ENCODE assay signal across 13 cellular contexts in genomic region chr6:24933266-24933665, GRCh38. TPM values are rescaled to one million over a fixed set of nuclear protein-coding genes. Genes with fewer than 3 reads are reported as not detected.
DNase-seq lines count a peak whose midpoint lies in the region; ATAC-seq and TF ChIP-seq lines count a peak whose summit lies in the region.
"Had no signal": no experiment of that assay in that cellular context is flagged by ENCODE, and none has a peak within 500 bp of the region (broad histone marks: within the 10 kb centered on the region; RNA-seq: fewer than 3 reads in every experiment).

No MANE protein-coding gene starts in this region.

- no peaks in the 10 kb centered on the region for H3K9me3 ChIP-seq in CD4-positive, CD25-positive, alpha-beta regulatory T cell (ENCODE audit: control insufficient read depth in 2 of 2, low read length in 2 of 2)
- H3K9me3 ChIP-seq in lower lobe of right lung, result no peaks in the 10 kb centered on the region
- H3K9me3 ChIP-seq: BE2C had no signal

- H3K4me1 Mint-ChIP-seq in CD4-positive, CD25-positive, alpha-beta regulatory T cell, result peaks cover 21 to 61% (median 44%) of the 10 kb centered on the region in 4 donors
- H3K4me1 Mint-ChIP-seq in T-cell, result peaks cover 57 to 73% (median 63%) of the 10 kb centered on the region in 3 donors

- H3K27ac ChIP-seq in CD4-positive, CD25-positive, alpha-beta regulatory T cell (ENCODE audit: insufficient read depth, low read length, poor library complexity, severe bottlenecking), result peak overlapping the region; percentile 85
- no peak overlapping the region for H3K27ac ChIP-seq in lower lobe of right lung

- H3K36me3 ChIP-seq in CD4-positive, CD25-positive, alpha-beta regulatory T cell (ENCODE audit: control insufficient read depth, insufficient read depth, low read length), result peaks cover 34% of the 10 kb centered on the region
- H3K36me3 ChIP-seq in lower lobe of right lung, result no peaks in the 10 kb centered on the region
- H3K36me3 ChIP-seq: BE2C had no signal

- POLR2A ChIA-PET in T-cell (lab: Charles Lee), result interaction anchor here (0.5 to 4.3 kb wide), 13 partner anchors 11 to 356 kb away, joined by 3 to 22 read pairs (median 3); no protein-coding TSS in a partner anchor

- peak overlapping the region; percentile 97 to 100 (median 100) for H3K4me3 Mint-ChIP-seq in CD4-positive, CD25-positive, alpha-beta regulatory T cell
- peak overlapping the region; percentile 93 to 98 (median 96) for H3K4me3 Mint-ChIP-seq in T-cell

- TF ChIP-seq CTCF in lower lobe of right lung (IDR thresholded peaks at IDR 0.05), result no peak

- CTCF ChIA-PET in T-cell (lab: Charles Lee), result interaction anchor here (0.6 to 7.8 kb wide), 41 partner anchors 7 to 202 kb away, joined by 3 to 160 read pairs (median 5); partner anchors contain the start of gene GMNN (in 1 of the 2)

- H3K27me3 Mint-ChIP-seq in CD4-positive, CD25-positive, alpha-beta regulatory T cell, result no peaks in the 10 kb centered on the region
- H3K27me3 Mint-ChIP-seq in T-cell, result no peaks in the 10 kb centered on the region

- ATAC-seq in CD4-positive, CD25-positive, alpha-beta regulatory T cell (ENCODE audit: low read depth in 2 of 2), result no peak
- peak; percentile 4 for ATAC-seq in GM19452 (IDR thresholded peaks at IDR 0.05; ENCODE audit: unreplicated experiment)
- ATAC-seq in T-cell (replicated peaks in 1 of 4), result no peak
- no peak for ATAC-seq in lower lobe of right lung
- no peak for ATAC-seq in activated CD4-positive, CD25-positive, alpha-beta regulatory T cell treated with anti-CD3 and anti-CD28 coated beads, Interleukin-2, amount 50 U/mL, for 24 hours
- ATAC-seq in HG02938 (IDR thresholded peaks at IDR 0.05; ENCODE audit: unreplicated experiment), result no peak
- ATAC-seq in left cardiac atrium, result no peak

- H3K27me3 ChIP-seq in CD4-positive, CD25-positive, alpha-beta regulatory T cell (ENCODE audit: control insufficient read depth, insufficient read depth, low read length), result no peaks in the 10 kb centered on the region
- no peaks in the 10 kb centered on the region for H3K27me3 ChIP-seq in lower lobe of right lung (ENCODE audit: low read depth)
- H3K27me3 ChIP-seq: BE2C had no signal

- peak overlapping the region; percentile 88 to 98 (median 95) for H3K27ac Mint-ChIP-seq in CD4-positive, CD25-positive, alpha-beta regulatory T cell
- peak overlapping the region; percentile 97 to 100 for H3K27ac Mint-ChIP-seq in T-cell

- no peak for DNase-seq in CD4-positive, CD25-positive, alpha-beta regulatory T cell
- no peak for DNase-seq in T-cell
- no peak for DNase-seq in lower lobe of right lung
- no peak for DNase-seq in hippocampal formation (lab: John Stamatoyannopoulos, UW)
- no peak for DNase-seq in left cardiac atrium
- DNase-seq: GF-D8; GOT3; NCI-H2029; stimulated activated CD4-positive, alpha-beta T cell treated with anti-CD3 and anti-CD28 coated beads, Interleukin-15, amount 100 ng/mL, for 24 hours had no signal

- intact Hi-C loops in lower lobe of right lung (cut with DNase I) (no loop called here), left cardiac atrium (cut with DNase I) (no loop called here)

- peaks cover 72% of the 10 kb centered on the region for H3K4me1 ChIP-seq in CD4-positive, CD25-positive, alpha-beta regulatory T cell (ENCODE audit: control insufficient read depth, insufficient read depth, low read length, poor library complexity, severe bottlenecking)
- peaks cover 38% of the 10 kb centered on the region for H3K4me1 ChIP-seq in lower lobe of right lung

- peak overlapping the region; percentile 99 for H3K4me3 ChIP-seq in CD4-positive, CD25-positive, alpha-beta regulatory T cell (ENCODE audit: low read depth, low read length)
- H3K4me3 ChIP-seq in lower lobe of right lung, result peak overlapping the region; percentile 36

- peaks cover 61% of the 10 kb centered on the region for H3K36me3 Mint-ChIP-seq in CD4-positive, CD25-positive, alpha-beta regulatory T cell
- peaks cover 70% of the 10 kb centered on the region for H3K36me3 Mint-ChIP-seq in T-cell

- H3K9me3 Mint-ChIP-seq in CD4-positive, CD25-positive, alpha-beta regulatory T cell, result peaks cover 0 to 4% (median 0%) of the 10 kb centered on the region in 7 donors
- H3K9me3 Mint-ChIP-seq in T-cell, result no peaks in the 10 kb centered on the region

RNA-seq across cellular contexts. Expression of gene RIPOR2, which starts 2.5 kb away (rescaled TPM):
- 364 TPM for total RNA-seq in CD4-positive, CD25-positive, alpha-beta regulatory T cell
- polyA plus RNA-seq in CD4-positive, CD25-positive, alpha-beta regulatory T cell, result 100 to 1,000 TPM; 320 to 435 (median 407) TPM
- 100 to 1,000 TPM; 381 to 480 (median 441) TPM for total RNA-seq in T-cell
- total RNA-seq in lower lobe of right lung, result 38.0 TPM
- 1 to 10 TPM; 4.8 to 5.4 TPM for total RNA-seq in left cardiac atrium
